Comparison of ENCODE assay signal across 10 cellular contexts in the genomic region with DNA sequence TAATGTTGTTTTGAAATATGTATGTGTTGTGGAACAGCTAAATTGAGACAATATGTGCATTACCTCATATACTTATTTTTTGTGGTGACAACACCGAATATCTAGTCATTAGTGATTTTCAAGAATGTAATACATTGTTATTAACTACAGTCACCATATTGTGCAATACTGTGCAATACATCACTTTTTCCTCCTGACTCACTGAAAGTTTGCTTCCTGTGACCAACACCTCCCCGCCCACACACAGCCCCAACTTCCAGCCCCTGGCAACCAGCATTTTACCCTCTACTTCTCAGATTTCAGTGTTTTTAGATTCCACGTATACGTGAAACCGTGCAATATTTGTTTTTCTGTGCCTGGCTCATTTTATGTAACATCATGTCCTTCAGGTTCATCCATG.
DNase-seq lines count a peak whose midpoint lies in the region; ATAC-seq and TF ChIP-seq lines count a peak whose summit lies in the region.
"Had no signal": no experiment of that assay in that cellular context is flagged by ENCODE, and none has a peak within 500 bp of the region (broad histone marks: within the 10 kb centered on the region; RNA-seq: fewer than 3 reads in every experiment).

No MANE protein-coding gene starts in this region.

- H3K27ac ChIP-seq in ascending aorta: no peak overlapping the region
- H3K27ac ChIP-seq: dorsolateral prefrontal cortex had no signal

- H3K27me3 ChIP-seq in ascending aorta: no peaks in the 10 kb centered on the region
- H3K27me3 ChIP-seq: dorsolateral prefrontal cortex had no signal

- H3K4me3 Mint-ChIP-seq in activated CD8-positive, alpha-beta memory T cell treated with anti-CD3 and anti-CD28 coated beads, Interleukin-2, amount 10 ng/mL, durations not matched to agents 7 days and 5 days: no peak overlapping the region

- H3K36me3 ChIP-seq in ascending aorta: no peaks in the 10 kb centered on the region

- TF ChIP-seq CTCF in ascending aorta (IDR thresholded peaks at IDR 0.05): no peak

- H3K27me3 Mint-ChIP-seq in activated CD8-positive, alpha-beta memory T cell treated with anti-CD3 and anti-CD28 coated beads, Interleukin-2, amount 10 ng/mL, durations not matched to agents 7 days and 5 days: no peaks in the 10 kb centered on the region

- intact Hi-C loops in ascending aorta (cut with DNase I): no loop called here

- H3K9me3 ChIP-seq in ascending aorta: no peaks in the 10 kb centered on the region

- no peak overlapping the region for H3K27ac Mint-ChIP-seq in activated CD8-positive, alpha-beta memory T cell treated with anti-CD3 and anti-CD28 coated beads, Interleukin-2, amount 10 ng/mL, durations not matched to agents 7 days and 5 days

- no peaks in the 10 kb centered on the region for H3K4me1 ChIP-seq in ascending aorta

- H3K36me3 Mint-ChIP-seq in activated CD8-positive, alpha-beta memory T cell treated with anti-CD3 and anti-CD28 coated beads, Interleukin-2, amount 10 ng/mL, durations not matched to agents 7 days and 5 days: no peaks in the 10 kb centered on the region

- H3K4me3 ChIP-seq in ascending aorta: no peak overlapping the region
- H3K4me3 ChIP-seq: dorsolateral prefrontal cortex had no signal

- no peaks in the 10 kb centered on the region for H3K4me1 Mint-ChIP-seq in activated CD8-positive, alpha-beta memory T cell treated with anti-CD3 and anti-CD28 coated beads, Interleukin-2, amount 10 ng/mL, durations not matched to agents 7 days and 5 days

- no peak for ATAC-seq in activated CD8-positive, alpha-beta memory T cell treated with anti-CD3 and anti-CD28 coated beads, Interleukin-2, amount 10 ng/mL, durations not matched to agents 7 days and 5 days
- peak; percentile 49 for ATAC-seq in stimulated activated naive CD8-positive, alpha-beta T cell treated with anti-CD3 and anti-CD28 coated beads, Interleukin-15, Interleukin-2, amounts not matched to agents 100 U/mL and 50 U/mL, for 24 hours
- no peak for ATAC-seq in GM18909 (IDR thresholded peaks at IDR 0.05; ENCODE audit: poor library complexity, unreplicated experiment)

- H3K9me3 Mint-ChIP-seq in activated CD8-positive, alpha-beta memory T cell treated with anti-CD3 and anti-CD28 coated beads, Interleukin-2, amount 10 ng/mL, durations not matched to agents 7 days and 5 days (ENCODE audit: low read depth): peaks cover 3% of the 10 kb centered on the region

- CTCF ChIA-PET in activated CD8-positive, alpha-beta memory T cell treated with anti-CD3 and anti-CD28 coated beads, Interleukin-2, amount 10 ng/mL, durations not matched to agents 7 days and 5 days (lab: Charles Lee): no interaction called here

- peak in 2 of 3 experiments; percentile 10 to 18 for DNase-seq in activated CD8-positive, alpha-beta memory T cell treated with anti-CD3 and anti-CD28 coated beads for 48 hours (ENCODE audit: low read depth in 2 of 3, low spot score in 2 of 3)
- DNase-seq in activated CD8-positive, alpha-beta memory T cell treated with anti-CD3 and anti-CD28 coated beads, Interleukin-2, amount 10 ng/mL, durations not matched to agents 7 days and 5 days: no peak
- DNase-seq in SW480 (ENCODE audit: low spot score) (peak; percentile 50), hepatic stellate cell (ENCODE audit: low spot score) (peak; percentile 4), SK-N-DZ (ENCODE audit: low spot score) (no peak), ascending aorta (ENCODE audit: low spot score in 2 of 2) (no peak)
- DNase-seq in stimulated activated naive CD8-positive, alpha-beta T cell treated with anti-CD3 and anti-CD28 coated beads, Interleukin-15, Interleukin-2, amounts not matched to agents 100 U/mL and 50 U/mL, for 24 hours: peak; percentile 54
- DNase-seq: DMS 273 treated with DMSO at 0.1 percent for 48 hours, dorsolateral prefrontal cortex had no signal

Comparison
In these comparisons a context has a peak if more than half of its experiments do, and no peak if none do; other contexts are left out.
1. DNase-seq: peak in activated CD8-positive, alpha-beta memory T cell treated with anti-CD3 and anti-CD28 coated beads for 48 hours (2 of 3), SW480 (single experiment), hepatic stellate cell (single experiment) and stimulated activated naive CD8-positive, alpha-beta T cell treated with anti-CD3 and anti-CD28 coated beads, Interleukin-15, Interleukin-2, amounts not matched to agents 100 U/mL and 50 U/mL, for 24 hours (single experiment); none in activated CD8-positive, alpha-beta memory T cell treated with anti-CD3 and anti-CD28 coated beads, Interleukin-2, amount 10 ng/mL, durations not matched to agents 7 days and 5 days (single experiment), SK-N-DZ (single experiment) and ascending aorta (0 of 2).